ENCODE assay signal across 13 cellular contexts in genomic region chr10:97904026-97904410, GRCh38. TPM values are rescaled to one million over a fixed set of nuclear protein-coding genes. Genes with fewer than 3 reads are reported as not detected.
DNase-seq lines count a peak whose midpoint lies in the region; ATAC-seq and TF ChIP-seq lines count a peak whose summit lies in the region.
"Had no signal": no experiment of that assay in that cellular context is flagged by ENCODE, and none has a peak within 500 bp of the region (broad histone marks: within the 10 kb centered on the region; RNA-seq: fewer than 3 reads in every experiment).

No MANE protein-coding gene starts in this region.

- intact Hi-C loops in Right ventricle myocardium superior (cut with DNase I): no loop called here

- H3K27ac ChIP-seq in right atrium auricular region: no peak overlapping the region
- no peak overlapping the region for H3K27ac ChIP-seq in gastroesophageal sphincter
- H3K27ac ChIP-seq: 22Rv1, C4-2B had no signal

- H3K36me3 ChIP-seq in right atrium auricular region (no peaks in the 10 kb centered on the region), gastroesophageal sphincter (no peaks in the 10 kb centered on the region)

- no peak for TF ChIP-seq EP300 in gastroesophageal sphincter (IDR thresholded peaks at IDR 0.05)

- H3K9me3 ChIP-seq in right atrium auricular region: no peaks in the 10 kb centered on the region
- H3K9me3 ChIP-seq in gastroesophageal sphincter: no peaks in the 10 kb centered on the region

- ATAC-seq in Right ventricle myocardium superior (ENCODE audit: poor library complexity) (peak; percentile 57), gastroesophageal sphincter (no peak), GM18861 (IDR thresholded peaks at IDR 0.05; ENCODE audit: unreplicated experiment) (no peak)

- H3K4me3 ChIP-seq in right atrium auricular region (no peak overlapping the region), gastroesophageal sphincter (no peak overlapping the region)

- peaks cover 0 to 6% of the 10 kb centered on the region in 2 donors for H3K4me1 ChIP-seq in right atrium auricular region
- no peaks in the 10 kb centered on the region for H3K4me1 ChIP-seq in gastroesophageal sphincter

- H3K27me3 ChIP-seq in right atrium auricular region (no peaks in the 10 kb centered on the region), gastroesophageal sphincter (peaks cover 53% of the 10 kb centered on the region)

- peak; percentile 52 for DNase-seq in DMS 273 (lab: John Stamatoyannopoulos, UW; ENCODE audit: unreplicated experiment)
- no peak for DNase-seq in DMS 273 treated with DMSO at 0.1 percent for 48 hours (lab: John Stamatoyannopoulos, UW)
- DNase-seq in Right ventricle myocardium superior: peak; percentile 34
- no peak for DNase-seq in right atrium auricular region (ENCODE audit: low spot score)
- peak; percentile 37 for DNase-seq in iPS-NIHi11 (ENCODE audit: low spot score)
- no peak for DNase-seq in NCI-H748 treated with DMSO at 0.1 percent for 48 hours (lab: John Stamatoyannopoulos, UW)
- DNase-seq: AML-193, HCEC 1CT, T-helper 1 cell had no signal

- TF ChIP-seq POLR2A in gastroesophageal sphincter (IDR thresholded peaks at IDR 0.05): no peak

- WGBS in gastroesophageal sphincter (ENCODE audit: low coverage in 1 of 2), 2 donors: 54 to 61% methylated on average over 3 to 4 of the region's 5 CpGs

- TF ChIP-seq CTCF in right atrium auricular region (IDR thresholded peaks at IDR 0.05) (no peak), gastroesophageal sphincter (IDR thresholded peaks at IDR 0.05) (no peak)

RNA-seq across cellular contexts. Expression of gene GOLGA7B, which starts 54.4 kb away (rescaled TPM):
- total RNA-seq in Right ventricle myocardium superior (0.11 TPM), right atrium auricular region (1 to 10 TPM; 1.3 to 3.2 TPM), gastroesophageal sphincter (under 1 TPM; 0.08 to 0.40 (median 0.23) TPM)

Comparison
In these comparisons a context has a peak if more than half of its experiments do, and no peak if none do; other contexts are left out.
1. DNase-seq: peak in DMS 273 (single experiment), Right ventricle myocardium superior (single experiment) and iPS-NIHi11 (single experiment); none in DMS 273 treated with DMSO at 0.1 percent for 48 hours (single experiment), right atrium auricular region (single experiment) and NCI-H748 treated with DMSO at 0.1 percent for 48 hours (single experiment).